9 cellular contexts compared by ENCODE assay signal in genomic region chr6:26271640-26272090, GRCh38.
DNase-seq lines count a peak whose midpoint lies in the region; ATAC-seq and TF ChIP-seq lines count a peak whose summit lies in the region.
"Had no signal": no experiment of that assay in that cellular context is flagged by ENCODE, and none has a peak within 500 bp of the region (broad histone marks: within the 10 kb centered on the region; RNA-seq: fewer than 3 reads in every experiment).

No MANE protein-coding gene starts in this region.

- ATAC-seq in HG03521 (IDR thresholded peaks at IDR 0.05; ENCODE audit: unreplicated experiment): no peak
- ATAC-seq in GM21367 (IDR thresholded peaks at IDR 0.05; ENCODE audit: unreplicated experiment): no peak
- no peak for ATAC-seq in GM18867 (IDR thresholded peaks at IDR 0.05; ENCODE audit: unreplicated experiment)

- H3K27me3 Mint-ChIP-seq in immature natural killer cell (ENCODE audit: low read depth in 3 of 3): peaks cover 8 to 15% (median 10%) of the 10 kb centered on the region in 3 donors

- peak overlapping the region in 2 of 6 donors; percentile 97 to 98 for H3K27ac Mint-ChIP-seq in immature natural killer cell

- H3K4me3 ChIP-seq in WI38 (ENCODE audit: low read depth, low read length): peak overlapping the region; percentile 68

- peaks cover 0 to 23% of the 10 kb centered on the region in 2 donors for H3K4me1 Mint-ChIP-seq in immature natural killer cell

- peak overlapping the region; percentile 64 for H3K27ac ChIP-seq in substantia nigra (ENCODE audit: low read depth, low read length, poor library complexity, severe bottlenecking)

- TF ChIP-seq CTCF in WI38 (IDR thresholded peaks at IDR 0.05; ENCODE audit: low read depth, low read length): no peak

- no peak overlapping the region for H3K4me3 Mint-ChIP-seq in immature natural killer cell

- peak; percentile 96 for DNase-seq in NCI-H345 treated with DMSO at 0.1 percent for 48 hours (lab: John Stamatoyannopoulos, UW; ENCODE audit: unreplicated experiment)
- DNase-seq in NCI-H345 (lab: John Stamatoyannopoulos, UW): no peak
- DNase-seq in immature natural killer cell: peak in 2 of 3 donors; percentile 12 to 20
- no peak for DNase-seq in substantia nigra (lab: John Stamatoyannopoulos, UW)
- DNase-seq: NCI-H526 treated with DMSO at 0.1 percent for 48 hours had no signal

- H3K36me3 Mint-ChIP-seq in immature natural killer cell: no peaks in the 10 kb centered on the region

- no peaks in the 10 kb centered on the region for H3K9me3 Mint-ChIP-seq in immature natural killer cell

Comparison
In these comparisons a context has a peak if more than half of its experiments do, and no peak if none do; other contexts are left out.
1. DNase-seq: peak in NCI-H345 treated with DMSO at 0.1 percent for 48 hours (single experiment) and immature natural killer cell (2 of 3); none in NCI-H345 (single experiment) and substantia nigra (0 of 49).